ENCODE assay signal across 25 cellular contexts in the genomic region with DNA sequence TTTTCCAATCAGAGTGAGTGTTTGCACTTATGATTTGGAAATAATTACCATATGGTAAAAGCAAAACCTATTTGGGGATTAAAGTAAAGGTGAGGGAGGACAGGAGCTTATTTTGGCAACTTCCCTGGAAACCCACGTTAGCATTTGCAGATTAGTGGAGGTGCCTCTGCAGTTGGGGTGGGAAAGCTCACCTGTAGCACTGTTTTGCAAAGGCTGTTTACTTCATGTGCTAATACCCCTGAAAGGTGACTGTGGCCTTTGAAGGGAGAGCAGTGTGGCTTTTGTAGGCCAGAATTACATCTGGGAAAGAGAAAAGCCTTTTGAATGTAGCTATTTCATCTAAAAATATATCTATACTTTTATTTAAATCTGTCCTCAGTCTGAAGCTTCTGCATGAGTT. TPM values are rescaled to one million over a fixed set of nuclear protein-coding genes. Genes with fewer than 3 reads are reported as not detected.
"Had no signal": no experiment of that assay in that cellular context is flagged by ENCODE, and none has a peak within 500 bp of the region (broad histone marks: within the 10 kb centered on the region; RNA-seq: fewer than 3 reads in every experiment).

No MANE protein-coding gene starts in this region.

- H3K27ac ChIP-seq: esophagus squamous epithelium, neural progenitor cell, ovary, suprapubic skin, thyroid gland had no signal

- H3K4me1 ChIP-seq: suprapubic skin, thyroid gland had no signal

- H3K36me3 ChIP-seq: esophagus squamous epithelium, neural progenitor cell, ovary, suprapubic skin, thyroid gland had no signal

- H3K9me3 ChIP-seq: esophagus squamous epithelium, ovary, suprapubic skin, thyroid gland had no signal

- ATAC-seq: effector memory CD8-positive, alpha-beta T cell; left cardiac atrium; left ventricle myocardium superior; natural killer cell treated with Interleukin-12 subunit alpha and Interleukin-12 subunit beta and Interleukin-15 and Interleukin-18, amount 100 ng/mL, for 72 hours; right cardiac atrium; stimulated activated effector memory CD8-positive, alpha-beta T cell treated with anti-CD3 and anti-CD28 coated beads, Interleukin-12 subunit alpha, Interleukin-12 subunit beta, amount 100 ng/mL, for 72 hours; stimulated activated naive CD8-positive, alpha-beta T cell treated with anti-CD3 and anti-CD28 coated beads, Interleukin-15, Interleukin-2, amounts not matched to agents 100 U/mL and 50 U/mL, for 24 hours had no signal

- H2AFZ ChIP-seq: neural progenitor cell had no signal

- H3K36me3 Mint-ChIP-seq: natural killer cell treated with Interleukin-12 subunit alpha and Interleukin-12 subunit beta and Interleukin-15 and Interleukin-18, amount 100 ng/mL, for 72 hours; neural progenitor cell; stimulated activated effector memory CD8-positive, alpha-beta T cell treated with anti-CD3 and anti-CD28 coated beads, Interleukin-12 subunit alpha, Interleukin-12 subunit beta, amount 100 ng/mL, for 72 hours; type B pancreatic cell had no signal

- H3K9me3 Mint-ChIP-seq: dendritic cell treated with granulocyte-macrophage colony-stimulating factor and Interleukin-4, amounts not matched to agents 40 ng/mL and 50 ng/mL, for 4 days; effector memory CD8-positive, alpha-beta T cell; natural killer cell treated with Interleukin-12 subunit alpha and Interleukin-12 subunit beta and Interleukin-15 and Interleukin-18, amount 100 ng/mL, for 72 hours; neural progenitor cell; stimulated activated effector memory CD8-positive, alpha-beta T cell treated with anti-CD3 and anti-CD28 coated beads, Interleukin-12 subunit alpha, Interleukin-12 subunit beta, amount 100 ng/mL, for 72 hours; type B pancreatic cell had no signal

- DNase-seq: effector memory CD8-positive, alpha-beta T cell; esophagus squamous epithelium; foreskin fibroblast; kidney; left cardiac atrium; left ventricle myocardium superior; mesenchymal stem cell; midbrain; nucleus accumbens; ovary; right cardiac atrium; small intestine; stimulated activated CD4-positive, alpha-beta T cell treated with anti-CD3 and anti-CD28 coated beads, Interleukin-2, amount 100 ng/mL, for 48 hours; stimulated activated CD8-positive, alpha-beta memory T cell treated with anti-CD3 and anti-CD28 coated beads, Interleukin-4, amount 100 ng/mL, for 48 hours; stimulated activated naive CD8-positive, alpha-beta T cell treated with anti-CD3 and anti-CD28 coated beads, Interleukin-15, Interleukin-2, amounts not matched to agents 100 U/mL and 50 U/mL, for 24 hours; thyroid gland had no signal

- H3K4me3 Mint-ChIP-seq: dendritic cell treated with granulocyte-macrophage colony-stimulating factor and Interleukin-4, amounts not matched to agents 40 ng/mL and 50 ng/mL, for 4 days; effector memory CD8-positive, alpha-beta T cell; natural killer cell treated with Interleukin-12 subunit alpha and Interleukin-12 subunit beta and Interleukin-15 and Interleukin-18, amount 100 ng/mL, for 72 hours; neural progenitor cell; stimulated activated effector memory CD8-positive, alpha-beta T cell treated with anti-CD3 and anti-CD28 coated beads, Interleukin-12 subunit alpha, Interleukin-12 subunit beta, amount 100 ng/mL, for 72 hours; type B pancreatic cell had no signal

- H3K4me3 ChIP-seq: esophagus squamous epithelium, lung, neural progenitor cell, ovary, suprapubic skin, thyroid gland had no signal

- H3K27me3 ChIP-seq: esophagus squamous epithelium, ovary, suprapubic skin had no signal

- H3K27ac Mint-ChIP-seq: dendritic cell treated with granulocyte-macrophage colony-stimulating factor and Interleukin-4, amounts not matched to agents 40 ng/mL and 50 ng/mL, for 4 days; effector memory CD8-positive, alpha-beta T cell; natural killer cell treated with Interleukin-12 subunit alpha and Interleukin-12 subunit beta and Interleukin-15 and Interleukin-18, amount 100 ng/mL, for 72 hours; neural progenitor cell; progenitor cell of endocrine pancreas; stimulated activated effector memory CD8-positive, alpha-beta T cell treated with anti-CD3 and anti-CD28 coated beads, Interleukin-12 subunit alpha, Interleukin-12 subunit beta, amount 100 ng/mL, for 72 hours; type B pancreatic cell had no signal

- H3K4me2 ChIP-seq: neural progenitor cell had no signal

RNA-seq across cellular contexts. Expression of a gene that starts 9.4 kb away (rescaled TPM):
- total RNA-seq: epithelial cell of proximal tubule; esophagus squamous epithelium; kidney; left cardiac atrium; left ventricle myocardium superior; lung; natural killer cell treated with Interleukin-12 subunit alpha and Interleukin-12 subunit beta and Interleukin-15 and Interleukin-18, amount 100 ng/mL, for 72 hours; progenitor cell of endocrine pancreas; right cardiac atrium; suprapubic skin; thyroid gland had no signal
- polyA plus RNA-seq: lung, right cardiac atrium, small intestine had no signal

RNA-seq across cellular contexts. Expression of a gene that starts 55.9 kb away (rescaled TPM):
- total RNA-seq: epithelial cell of proximal tubule; esophagus squamous epithelium; kidney; left cardiac atrium; left ventricle myocardium superior; lung; natural killer cell treated with Interleukin-12 subunit alpha and Interleukin-12 subunit beta and Interleukin-15 and Interleukin-18, amount 100 ng/mL, for 72 hours; progenitor cell of endocrine pancreas; right cardiac atrium; suprapubic skin; thyroid gland had no signal
- polyA plus RNA-seq: lung, right cardiac atrium, small intestine had no signal
